8 cellular contexts compared by ENCODE assay signal in genomic region chr7:12322287-12322902, GRCh38.
DNase-seq lines count a peak whose midpoint lies in the region; ATAC-seq and TF ChIP-seq lines count a peak whose summit lies in the region.

No MANE protein-coding gene starts in this region.

- H3K36me3 ChIP-seq in CD4-positive, CD25-positive, alpha-beta regulatory T cell (ENCODE audit: control insufficient read depth, insufficient read depth, low read length), result no peaks in the 10 kb centered on the region
- H3K36me3 ChIP-seq in gastroesophageal sphincter (no peaks in the 10 kb centered on the region), tibial nerve (no peaks in the 10 kb centered on the region)

- TF ChIP-seq CTCF in gastroesophageal sphincter (IDR thresholded peaks at IDR 0.05) (peak; percentile 31 to 59 (median 40)), tibial nerve (IDR thresholded peaks at IDR 0.05) (peak; percentile 48 to 63 (median 61))

- no peaks in the 10 kb centered on the region for H3K27me3 Mint-ChIP-seq in CD4-positive, CD25-positive, alpha-beta regulatory T cell

- no peaks in the 10 kb centered on the region for H3K9me3 Mint-ChIP-seq in CD4-positive, CD25-positive, alpha-beta regulatory T cell

- H3K9me3 ChIP-seq in CD4-positive, CD25-positive, alpha-beta regulatory T cell (ENCODE audit: control insufficient read depth in 2 of 2, low read length in 2 of 2), result no peaks in the 10 kb centered on the region
- H3K9me3 ChIP-seq in gastroesophageal sphincter, result no peaks in the 10 kb centered on the region
- H3K9me3 ChIP-seq in tibial nerve, result no peaks in the 10 kb centered on the region

- whole genome bisulfite sequencing in gastroesophageal sphincter (ENCODE audit: low coverage in 1 of 2), 2 donors, result 42 to 64% methylated on average over 5 of the region's 5 CpGs
- WGBS in tibial nerve, 2 donors, result 51 to 56% methylated on average over 5 of the region's 5 CpGs

- no peaks in the 10 kb centered on the region for H3K36me3 Mint-ChIP-seq in CD4-positive, CD25-positive, alpha-beta regulatory T cell

- H3K27ac Mint-ChIP-seq in CD4-positive, CD25-positive, alpha-beta regulatory T cell, result no peak overlapping the region

- H3K27ac ChIP-seq in CD4-positive, CD25-positive, alpha-beta regulatory T cell (ENCODE audit: insufficient read depth, low read length, poor library complexity, severe bottlenecking), result no peak overlapping the region
- H3K27ac ChIP-seq in gastroesophageal sphincter (no peak overlapping the region), tibial nerve (no peak overlapping the region)

- H3K4me1 Mint-ChIP-seq in CD4-positive, CD25-positive, alpha-beta regulatory T cell, result no peaks in the 10 kb centered on the region

- no peak overlapping the region for H3K4me3 ChIP-seq in CD4-positive, CD25-positive, alpha-beta regulatory T cell (ENCODE audit: low read depth, low read length)
- H3K4me3 ChIP-seq in gastroesophageal sphincter (no peak overlapping the region), tibial nerve (no peak overlapping the region)

- DNase-seq in CD4-positive, CD25-positive, alpha-beta regulatory T cell, result peak in 2 of 3 donors; percentile 35 to 43
- peak; percentile 42 for DNase-seq in SW480 (ENCODE audit: low spot score)
- DNase-seq in tibial nerve (ENCODE audit: low spot score in 2 of 2), result no peak

- no peak for ATAC-seq in CD4-positive, CD25-positive, alpha-beta regulatory T cell (ENCODE audit: low read depth in 2 of 2)
- ATAC-seq in GM18907 (IDR thresholded peaks at IDR 0.05; ENCODE audit: unreplicated experiment) (peak; percentile 30), gastroesophageal sphincter (no peak), GM18858 (IDR thresholded peaks at IDR 0.05; ENCODE audit: unreplicated experiment) (no peak), HG03039 (IDR thresholded peaks at IDR 0.05; ENCODE audit: unreplicated experiment) (no peak), HG03108 (IDR thresholded peaks at IDR 0.05; ENCODE audit: unreplicated experiment) (no peak)

- TF ChIP-seq EP300 in gastroesophageal sphincter (IDR thresholded peaks at IDR 0.05) (no peak), tibial nerve (IDR thresholded peaks at IDR 0.05) (no peak)

- no peak overlapping the region for H3K4me3 Mint-ChIP-seq in CD4-positive, CD25-positive, alpha-beta regulatory T cell

- TF ChIP-seq POLR2A in gastroesophageal sphincter (IDR thresholded peaks at IDR 0.05), result no peak
- no peak for TF ChIP-seq POLR2A in tibial nerve (IDR thresholded peaks at IDR 0.05)

- H3K4me1 ChIP-seq in CD4-positive, CD25-positive, alpha-beta regulatory T cell (ENCODE audit: control insufficient read depth, insufficient read depth, low read length, poor library complexity, severe bottlenecking), result no peaks in the 10 kb centered on the region
- H3K4me1 ChIP-seq in gastroesophageal sphincter (no peaks in the 10 kb centered on the region), tibial nerve (no peaks in the 10 kb centered on the region)

- no peaks in the 10 kb centered on the region for H3K27me3 ChIP-seq in CD4-positive, CD25-positive, alpha-beta regulatory T cell (ENCODE audit: control insufficient read depth, insufficient read depth, low read length)
- H3K27me3 ChIP-seq in gastroesophageal sphincter, result no peaks in the 10 kb centered on the region
- H3K27me3 ChIP-seq in tibial nerve, result no peaks in the 10 kb centered on the region

Comparison
In these comparisons a context has a peak if more than half of its experiments do, and no peak if none do; other contexts are left out.
1. DNase-seq: peak in CD4-positive, CD25-positive, alpha-beta regulatory T cell (2 of 3) and SW480 (single experiment); none in tibial nerve (0 of 2).